Comparison of ENCODE assay signal across 29 cellular contexts in genomic region chr22:45421349-45422057, GRCh38. TPM values are rescaled to one million over a fixed set of nuclear protein-coding genes. Genes with fewer than 3 reads are reported as not detected.
DNase-seq lines count a peak whose midpoint lies in the region; ATAC-seq and TF ChIP-seq lines count a peak whose summit lies in the region.
"Had no signal": no experiment of that assay in that cellular context is flagged by ENCODE, and none has a peak within 500 bp of the region (broad histone marks: within the 10 kb centered on the region; RNA-seq: fewer than 3 reads in every experiment).

No MANE protein-coding gene starts in this region.

- no TSS peak for BruUV-seq in MCF 10A (replicated peaks; lab: Mats Ljungman, UMichigan)

- H3K9me3 ChIP-seq in T-helper 17 cell (ENCODE audit: control insufficient read depth, low read length, poor library complexity, severe bottlenecking): no peaks in the 10 kb centered on the region
- H3K9me3 ChIP-seq: upper lobe of left lung had no signal

- H3K9me3 Mint-ChIP-seq in stimulated activated naive B cell treated with anti-CD40 and anti-IgM and Interleukin-4, amounts not matched to agents 10 μg/mL and 1 μg/mL and 100 μg/mL, for 72 hours: peaks cover 0 to 4% of the 10 kb centered on the region in 2 donors
- peaks cover 1% of the 10 kb centered on the region for H3K9me3 Mint-ChIP-seq in stimulated activated effector memory CD8-positive, alpha-beta T cell treated with anti-CD3 and anti-CD28 coated beads, Interleukin-12 subunit alpha, Interleukin-12 subunit beta, amount 100 ng/mL, for 72 hours
- peaks cover 5% of the 10 kb centered on the region for H3K9me3 Mint-ChIP-seq in MCF 10A (ENCODE audit: unreplicated experiment)
- H3K9me3 Mint-ChIP-seq: activated naive CD4-positive, alpha-beta T cell treated with anti-CD3 and anti-CD28 coated beads for 36 hours; activated T-cell treated with anti-CD3 and anti-CD28 coated beads, Interleukin-2, amount 50 U/mL, for 72 hours; natural killer cell treated with Interleukin-12 subunit alpha and Interleukin-12 subunit beta and Interleukin-15 and Interleukin-18, amount 100 ng/mL, for 72 hours had no signal

- TF ChIP-seq CTCF in coronary artery (IDR thresholded peaks at IDR 0.05) (no peak), MCF 10A (IDR thresholded peaks at IDR 0.05; ENCODE audit: unreplicated experiment) (no peak)

- H3K27me3 Mint-ChIP-seq in T-helper 17 cell: peaks cover 4% of the 10 kb centered on the region
- H3K27me3 Mint-ChIP-seq in stimulated activated naive B cell treated with anti-CD40 and anti-IgM and Interleukin-4, amounts not matched to agents 10 μg/mL and 1 μg/mL and 100 μg/mL, for 72 hours: peaks cover 0 to 19% of the 10 kb centered on the region in 2 donors
- peaks cover 11% of the 10 kb centered on the region for H3K27me3 Mint-ChIP-seq in MCF 10A (ENCODE audit: insufficient read depth, unreplicated experiment)
- H3K27me3 Mint-ChIP-seq: natural killer cell treated with Interleukin-12 subunit alpha and Interleukin-12 subunit beta and Interleukin-15 and Interleukin-18, amount 100 ng/mL, for 72 hours had no signal

- H3K4me1 Mint-ChIP-seq in T-helper 17 cell (peaks cover 10% of the 10 kb centered on the region), MCF 10A (ENCODE audit: insufficient read depth, unreplicated experiment) (no peaks in the 10 kb centered on the region)
- H3K4me1 Mint-ChIP-seq in stimulated activated naive B cell treated with anti-CD40 and anti-IgM and Interleukin-4, amounts not matched to agents 10 μg/mL and 1 μg/mL and 100 μg/mL, for 72 hours: peaks cover 6 to 8% of the 10 kb centered on the region in 2 donors
- peaks cover 5% of the 10 kb centered on the region for H3K4me1 Mint-ChIP-seq in stimulated activated effector memory CD8-positive, alpha-beta T cell treated with anti-CD3 and anti-CD28 coated beads, Interleukin-12 subunit alpha, Interleukin-12 subunit beta, amount 100 ng/mL, for 72 hours

- peak overlapping the region; percentile 63 for H3K27ac Mint-ChIP-seq in T-helper 17 cell
- peak overlapping the region; percentile 11 for H3K27ac Mint-ChIP-seq in stimulated activated naive B cell treated with anti-CD40 and anti-IgM and Interleukin-4, amounts not matched to agents 10 μg/mL and 1 μg/mL and 100 μg/mL, for 72 hours
- no peak overlapping the region for H3K27ac Mint-ChIP-seq in stimulated activated effector memory CD8-positive, alpha-beta T cell treated with anti-CD3 and anti-CD28 coated beads, Interleukin-12 subunit alpha, Interleukin-12 subunit beta, amount 100 ng/mL, for 72 hours
- H3K27ac Mint-ChIP-seq in MCF 10A (ENCODE audit: low read depth, unreplicated experiment): no peak overlapping the region
- H3K27ac Mint-ChIP-seq: activated naive CD4-positive, alpha-beta T cell treated with anti-CD3 and anti-CD28 coated beads for 36 hours; activated T-cell treated with anti-CD3 and anti-CD28 coated beads, Interleukin-2, amount 50 U/mL, for 72 hours; natural killer cell treated with Interleukin-12 subunit alpha and Interleukin-12 subunit beta and Interleukin-15 and Interleukin-18, amount 100 ng/mL, for 72 hours had no signal

- CTCF ChIA-PET in MCF 10A (lab: Yijun Ruan, JAX): no interaction called here

- intact Hi-C loops in MCF 10A (cut with micrococcal nuclease): no loop called here

- no peak for ATAC-seq in T-helper 17 cell
- ATAC-seq in stimulated activated naive B cell treated with anti-CD40 and anti-IgM and Interleukin-4, amounts not matched to agents 10 μg/mL and 1 μg/mL and 100 μg/mL, for 72 hours (replicated peaks): peak; percentile 57 to 62
- no peak for ATAC-seq in stimulated activated effector memory CD8-positive, alpha-beta T cell treated with anti-CD3 and anti-CD28 coated beads, Interleukin-12 subunit alpha, Interleukin-12 subunit beta, amount 100 ng/mL, for 72 hours
- ATAC-seq: natural killer cell treated with Interleukin-12 subunit alpha and Interleukin-12 subunit beta and Interleukin-15 and Interleukin-18, amount 100 ng/mL, for 72 hours had no signal

- H3K4me3 ChIP-seq in coronary artery: no peak overlapping the region
- H3K4me3 ChIP-seq: upper lobe of left lung had no signal

- no peak overlapping the region for H3K4me3 Mint-ChIP-seq in T-helper 17 cell
- peak overlapping the region in 1 of 2 donors; percentile 1 for H3K4me3 Mint-ChIP-seq in stimulated activated naive B cell treated with anti-CD40 and anti-IgM and Interleukin-4, amounts not matched to agents 10 μg/mL and 1 μg/mL and 100 μg/mL, for 72 hours
- H3K4me3 Mint-ChIP-seq in stimulated activated effector memory CD8-positive, alpha-beta T cell treated with anti-CD3 and anti-CD28 coated beads, Interleukin-12 subunit alpha, Interleukin-12 subunit beta, amount 100 ng/mL, for 72 hours: no peak overlapping the region
- no peak overlapping the region for H3K4me3 Mint-ChIP-seq in MCF 10A (ENCODE audit: unreplicated experiment)
- H3K4me3 Mint-ChIP-seq: activated naive CD4-positive, alpha-beta T cell treated with anti-CD3 and anti-CD28 coated beads for 36 hours; activated T-cell treated with anti-CD3 and anti-CD28 coated beads, Interleukin-2, amount 50 U/mL, for 72 hours; natural killer cell treated with Interleukin-12 subunit alpha and Interleukin-12 subunit beta and Interleukin-15 and Interleukin-18, amount 100 ng/mL, for 72 hours had no signal

- DNase-seq in MV-4-11 (lab: John Stamatoyannopoulos, UW) (peak; percentile 91), T-helper 17 cell (no peak), coronary artery (ENCODE audit: low spot score) (peak; percentile 33), germinal center (ENCODE audit: low spot score) (no peak), MCF 10A (ENCODE audit: unreplicated experiment) (no peak)
- DNase-seq in stimulated activated naive B cell treated with anti-CD40 and anti-IgM and Interleukin-4, amounts not matched to agents 10 μg/mL and 1 μg/mL and 100 μg/mL, for 72 hours: no peak
- no peak for DNase-seq in stimulated activated effector memory CD8-positive, alpha-beta T cell treated with anti-CD3 and anti-CD28 coated beads, Interleukin-12 subunit alpha, Interleukin-12 subunit beta, amount 100 ng/mL, for 72 hours (ENCODE audit: low spot score in 2 of 2)
- DNase-seq in stimulated activated CD8-positive, alpha-beta memory T cell treated with anti-CD3 and anti-CD28 coated beads, Interleukin-4, amount 100 ng/mL, for 48 hours: no peak
- DNase-seq: activated CD4-positive, alpha-beta T cell treated with anti-CD3 and anti-CD28 coated beads, Interleukin-2, amount 50 U/mL, for 4 hours; activated naive CD4-positive, alpha-beta T cell treated with anti-CD3 and anti-CD28 coated beads for 36 hours; activated T-cell treated with anti-CD3 and anti-CD28 coated beads, Interleukin-2, amount 50 U/mL, for 72 hours; central memory CD4-positive, alpha-beta T cell; erythroblast; GDM1; HCEC 1CT; NCI-H1105; NCI-H187; NCI-H2171 treated with DMSO at 0.1 percent for 48 hours; NCI-H510A treated with DMSO at 0.1 percent for 48 hours; occipital lobe; Right ventricle myocardium superior; stimulated activated CD4-positive, alpha-beta T cell treated with anti-CD3 and anti-CD28 coated beads, Interleukin-4, amount 100 ng/mL, for 24 hours; substantia nigra; SW 1271; T-helper 9 cell; upper lobe of left lung had no signal

- H3K36me3 Mint-ChIP-seq in T-helper 17 cell (ENCODE audit: low read depth): no peaks in the 10 kb centered on the region
- H3K36me3 Mint-ChIP-seq in stimulated activated naive B cell treated with anti-CD40 and anti-IgM and Interleukin-4, amounts not matched to agents 10 μg/mL and 1 μg/mL and 100 μg/mL, for 72 hours: peaks cover under 1 to 3% of the 10 kb centered on the region in 2 donors
- H3K36me3 Mint-ChIP-seq in stimulated activated effector memory CD8-positive, alpha-beta T cell treated with anti-CD3 and anti-CD28 coated beads, Interleukin-12 subunit alpha, Interleukin-12 subunit beta, amount 100 ng/mL, for 72 hours: peaks cover 6% of the 10 kb centered on the region
- no peaks in the 10 kb centered on the region for H3K36me3 Mint-ChIP-seq in MCF 10A (ENCODE audit: insufficient read depth, unreplicated experiment)
- H3K36me3 Mint-ChIP-seq: natural killer cell treated with Interleukin-12 subunit alpha and Interleukin-12 subunit beta and Interleukin-15 and Interleukin-18, amount 100 ng/mL, for 72 hours had no signal

- POLR2A ChIA-PET in MCF 10A (lab: Yijun Ruan, JAX): interaction anchor here (0.6 to 0.7 kb wide), 2 partner anchors 96 to 205 kb away, joined by 3 read pairs; no protein-coding TSS in a partner anchor

- H3K27ac ChIP-seq in coronary artery: no peak overlapping the region
- H3K27ac ChIP-seq: upper lobe of left lung had no signal

RNA-seq across cellular contexts. Expression of gene RIBC2, which starts 8.0 kb away (rescaled TPM):
- total RNA-seq in T-helper 17 cell (1 to 10 TPM; 1.6 to 2.4 TPM), MCF 10A (2022) (0.26 TPM in 1 of 2 replicates, not detected in the other)
- total RNA-seq: occipital lobe, Right ventricle myocardium superior had no signal

RNA-seq across cellular contexts. Expression of gene SMC1B, which starts 8.1 kb away (rescaled TPM):
- total RNA-seq in T-helper 17 cell (under 1 TPM in 1 of 2 donors, not detected in 1; 0.17 TPM), MCF 10A (2022) (not detected in 2 replicates)
- total RNA-seq: LHCN-M2, lower leg skin, Right ventricle myocardium superior, upper lobe of left lung had no signal

Comparison
In these comparisons a context has a peak if more than half of its experiments do, and no peak if none do; other contexts are left out.
1. DNase-seq: peak in MV-4-11 (single experiment) and coronary artery (single experiment); none in T-helper 17 cell (0 of 3), stimulated activated naive B cell treated with anti-CD40 and anti-IgM and Interleukin-4, amounts not matched to agents 10 μg/mL and 1 μg/mL and 100 μg/mL, for 72 hours (single experiment), stimulated activated effector memory CD8-positive, alpha-beta T cell treated with anti-CD3 and anti-CD28 coated beads, Interleukin-12 subunit alpha, Interleukin-12 subunit beta, amount 100 ng/mL, for 72 hours (0 of 2), germinal center (single experiment), MCF 10A (single experiment) and stimulated activated CD8-positive, alpha-beta memory T cell treated with anti-CD3 and anti-CD28 coated beads, Interleukin-4, amount 100 ng/mL, for 48 hours (single experiment).
2. ATAC-seq: peak in stimulated activated naive B cell treated with anti-CD40 and anti-IgM and Interleukin-4, amounts not matched to agents 10 μg/mL and 1 μg/mL and 100 μg/mL, for 72 hours (2 of 2); none in T-helper 17 cell (single experiment) and stimulated activated effector memory CD8-positive, alpha-beta T cell treated with anti-CD3 and anti-CD28 coated beads, Interleukin-12 subunit alpha, Interleukin-12 subunit beta, amount 100 ng/mL, for 72 hours (single experiment).
3. H3K27ac Mint-ChIP-seq: peak in T-helper 17 cell (single experiment) and stimulated activated naive B cell treated with anti-CD40 and anti-IgM and Interleukin-4, amounts not matched to agents 10 μg/mL and 1 μg/mL and 100 μg/mL, for 72 hours (single experiment); none in stimulated activated effector memory CD8-positive, alpha-beta T cell treated with anti-CD3 and anti-CD28 coated beads, Interleukin-12 subunit alpha, Interleukin-12 subunit beta, amount 100 ng/mL, for 72 hours (single experiment) and MCF 10A (single experiment).